8 cellular contexts compared by ENCODE assay signal in the genomic region with DNA sequence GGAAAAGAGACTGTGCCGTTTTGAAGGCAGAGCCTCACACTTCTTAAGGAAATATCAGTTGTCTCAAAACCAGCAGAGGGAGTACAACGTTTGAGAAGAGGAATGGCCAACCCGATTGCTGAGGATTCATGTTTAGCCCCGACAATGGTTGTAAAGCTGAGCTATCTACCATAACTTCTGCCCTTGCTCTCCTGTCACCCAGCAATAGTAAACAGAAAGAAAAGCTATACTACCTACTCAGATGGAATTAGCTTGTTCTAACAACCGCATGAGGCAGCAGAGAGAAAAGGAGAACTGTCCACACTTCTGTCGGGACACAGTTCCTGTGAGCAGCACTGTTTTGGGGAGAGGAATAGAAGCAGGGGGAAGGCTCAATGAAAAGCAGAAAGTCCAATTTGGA.
DNase-seq lines count a peak whose midpoint lies in the region; ATAC-seq and TF ChIP-seq lines count a peak whose summit lies in the region.

No MANE protein-coding gene starts in this region.

- no peaks in the 10 kb centered on the region for H3K9me3 Mint-ChIP-seq in T-cell
- no peaks in the 10 kb centered on the region for H3K9me3 Mint-ChIP-seq in natural killer cell

- peak overlapping the region; percentile 43 to 71 (median 47) for H3K4me3 Mint-ChIP-seq in T-cell
- no peak overlapping the region for H3K4me3 Mint-ChIP-seq in natural killer cell

- no peak for TF ChIP-seq POLR2A in esophagus squamous epithelium (IDR thresholded peaks at IDR 0.05)

- peaks cover 0 to 50% (median 10%) of the 10 kb centered on the region in 3 donors for H3K36me3 ChIP-seq in esophagus squamous epithelium

- 2 to 5% methylated on average over 6 of the region's 6 CpGs for WGBS in esophagus squamous epithelium, 2 donors

- H3K4me1 Mint-ChIP-seq in T-cell (peaks cover 51 to 86% (median 81%) of the 10 kb centered on the region in 3 donors), natural killer cell (peaks cover 15 to 27% of the 10 kb centered on the region in 2 donors)

- no peaks in the 10 kb centered on the region for H3K27me3 Mint-ChIP-seq in T-cell
- H3K27me3 Mint-ChIP-seq in natural killer cell (ENCODE audit: low read depth in 2 of 2), result peaks cover 0 to 3% of the 10 kb centered on the region in 2 donors

- H3K27ac Mint-ChIP-seq in T-cell, result peak overlapping the region; percentile 59 to 76
- H3K27ac Mint-ChIP-seq in natural killer cell, result peak overlapping the region in 1 of 2 donors; percentile 75

- no peaks in the 10 kb centered on the region for H3K27me3 ChIP-seq in esophagus squamous epithelium

- CTCF ChIA-PET in T-cell (lab: Charles Lee), result interaction anchor here in 1 of 2 donors (0.6 to 2.3 kb wide), 21 partner anchors 9 to 446 kb away, joined by 3 to 19 read pairs (median 3); no protein-coding TSS in a partner anchor

- peak; percentile 15 for DNase-seq in stimulated activated CD4-positive, alpha-beta T cell treated with anti-CD3 and anti-CD28 coated beads, Interleukin-4, amount 100 ng/mL, for 24 hours
- DNase-seq in stimulated activated CD4-positive, alpha-beta T cell treated with anti-CD3 and anti-CD28 coated beads, Interleukin-1b, Interleukin-23, amount 100 ng/mL, for 48 hours, result no peak
- peak in 2 of 34 experiments; percentile 6 to 12 for DNase-seq in T-cell
- no peak for DNase-seq in esophagus squamous epithelium (lab: John Stamatoyannopoulos, UW)
- no peak for DNase-seq in natural killer cell
- DNase-seq in stimulated activated CD4-positive, alpha-beta T cell treated with anti-CD3 and anti-CD28 coated beads, Interleukin-2, amount 100 ng/mL, for 24 hours, result no peak
- DNase-seq in GF-D8 (lab: John Stamatoyannopoulos, UW), result no peak

- peak; percentile 47 to 80 (median 61) for ATAC-seq in T-cell (replicated peaks in 1 of 4)
- peak; percentile 58 to 75 (median 72) for ATAC-seq in natural killer cell
- ATAC-seq in HG03457 (IDR thresholded peaks at IDR 0.05; ENCODE audit: unreplicated experiment), result no peak

- TF ChIP-seq CTCF in esophagus squamous epithelium (IDR thresholded peaks at IDR 0.05) (peak; percentile 8 to 60 (median 36)), natural killer cell (IDR thresholded peaks at IDR 0.05) (no peak)

- intact Hi-C loops in esophagus squamous epithelium (cut with DNase I) (no loop called here), natural killer cell (cut with micrococcal nuclease) (no loop called here)

- H3K4me3 ChIP-seq in esophagus squamous epithelium, result peak overlapping the region in 2 of 4 donors; percentile 3 to 10

- POLR2A ChIA-PET in T-cell (lab: Charles Lee), result interaction anchor here in 1 of 2 donors (0.5 to 0.6 kb wide), 3 partner anchors 12 to 1987 kb away, joined by 3 to 5 read pairs (median 4); no protein-coding TSS in a partner anchor

- peaks cover 46% of the 10 kb centered on the region for H3K36me3 Mint-ChIP-seq in T-cell
- no peaks in the 10 kb centered on the region for H3K36me3 Mint-ChIP-seq in natural killer cell

- no peaks in the 10 kb centered on the region for H3K9me3 ChIP-seq in esophagus squamous epithelium

- H3K4me1 ChIP-seq in esophagus squamous epithelium, result peaks cover 39 to 92% (median 68%) of the 10 kb centered on the region in 3 donors

- peak overlapping the region; percentile 62 to 84 (median 80) for H3K27ac ChIP-seq in esophagus squamous epithelium
